Comparison of ENCODE assay signal across 9 cellular contexts in genomic region chr12:124764451-124764850, GRCh38.
DNase-seq lines count a peak whose midpoint lies in the region; ATAC-seq and TF ChIP-seq lines count a peak whose summit lies in the region.
"Had no signal": no experiment of that assay in that cellular context is flagged by ENCODE, and none has a peak within 500 bp of the region (broad histone marks: within the 10 kb centered on the region; RNA-seq: fewer than 3 reads in every experiment).

No MANE protein-coding gene starts in this region.

- WGBS in heart right ventricle, 2 donors, result 64 to 77% methylated on average over 3 of the region's 3 CpGs

- no peaks in the 10 kb centered on the region for H3K36me3 ChIP-seq in heart right ventricle

- TF ChIP-seq CTCF in C4-2B (conservative IDR thresholded peaks at IDR 0.05) (peak; percentile 76), HFFc6 (IDR thresholded peaks at IDR 0.05) (peak; percentile 99), heart right ventricle (IDR thresholded peaks at IDR 0.05) (peak; percentile 58 to 85 (median 68))

- peaks cover 52% of the 10 kb centered on the region for H3K4me1 Mint-ChIP-seq in HFFc6 (ENCODE audit: low read depth)

- H3K27me3 ChIP-seq in heart right ventricle, result no peaks in the 10 kb centered on the region

- H3K4me3 ChIP-seq in heart right ventricle, result no peak overlapping the region

- no peak overlapping the region for H3K4me3 Mint-ChIP-seq in HFFc6
- H3K4me3 Mint-ChIP-seq: memory B cell had no signal

- H3K9me3 ChIP-seq in heart right ventricle, result peaks cover 0 to 19% (median 8%) of the 10 kb centered on the region in 11 donors

- H3K9me3 Mint-ChIP-seq in HFFc6, result peaks cover 17% of the 10 kb centered on the region

- H3K27ac ChIP-seq in C4-2B (no peak overlapping the region), heart right ventricle (peak overlapping the region in 9 of 10 donors; percentile 66 to 87 (median 80))

- ATAC-seq in heart right ventricle (peak in 1 of 8 donors; percentile 29), HG02642 (IDR thresholded peaks at IDR 0.05; ENCODE audit: poor library complexity, unreplicated experiment) (no peak), GM19035 (IDR thresholded peaks at IDR 0.05; ENCODE audit: unreplicated experiment) (no peak)

- intact Hi-C loops in heart right ventricle (cut with DNase I), result loop anchor here in 9 of 10 donors (2.0 to 10.0 kb wide), 15 partner anchors 67 to 440 kb away; partner anchors contain the start of gene NCOR2 (in 4 of the 9)

- peak overlapping the region; percentile 57 for H3K27ac Mint-ChIP-seq in HFFc6
- H3K27ac Mint-ChIP-seq: memory B cell had no signal

- peaks cover 5% of the 10 kb centered on the region for H3K27me3 Mint-ChIP-seq in HFFc6 (ENCODE audit: insufficient read depth)

- H3K36me3 Mint-ChIP-seq in HFFc6 (ENCODE audit: low read depth), result peaks cover 14% of the 10 kb centered on the region

- peaks cover 6 to 68% (median 46%) of the 10 kb centered on the region in 9 donors for H3K4me1 ChIP-seq in heart right ventricle

- DNase-seq in HFFc6, result peak; percentile 62
- DNase-seq in activated CD4-positive, alpha-beta T cell treated with anti-CD3 and anti-CD28 coated beads, Interleukin-2, amount 50 U/mL, for 4 hours, result peak; percentile 39 to 43
- DNase-seq in heart right ventricle, result no peak
- peak; percentile 54 for DNase-seq in stimulated activated CD4-positive, alpha-beta T cell treated with anti-CD3 and anti-CD28 coated beads, Interleukin-4, amount 100 ng/mL, for 24 hours
- no peak for DNase-seq in HuH-7.5 (ENCODE audit: low spot score)

Comparison
In these comparisons a context has a peak if more than half of its experiments do, and no peak if none do; other contexts are left out.
1. DNase-seq: peak in HFFc6 (single experiment), activated CD4-positive, alpha-beta T cell treated with anti-CD3 and anti-CD28 coated beads, Interleukin-2, amount 50 U/mL, for 4 hours (2 of 2) and stimulated activated CD4-positive, alpha-beta T cell treated with anti-CD3 and anti-CD28 coated beads, Interleukin-4, amount 100 ng/mL, for 24 hours (single experiment); none in heart right ventricle (0 of 2) and HuH-7.5 (single experiment).
2. Peak in every context shown above with its lines, with median percentiles within 50 percentile points of each other: CTCF ChIP-seq.